7 cellular contexts compared by ENCODE assay signal in the genomic region with DNA sequence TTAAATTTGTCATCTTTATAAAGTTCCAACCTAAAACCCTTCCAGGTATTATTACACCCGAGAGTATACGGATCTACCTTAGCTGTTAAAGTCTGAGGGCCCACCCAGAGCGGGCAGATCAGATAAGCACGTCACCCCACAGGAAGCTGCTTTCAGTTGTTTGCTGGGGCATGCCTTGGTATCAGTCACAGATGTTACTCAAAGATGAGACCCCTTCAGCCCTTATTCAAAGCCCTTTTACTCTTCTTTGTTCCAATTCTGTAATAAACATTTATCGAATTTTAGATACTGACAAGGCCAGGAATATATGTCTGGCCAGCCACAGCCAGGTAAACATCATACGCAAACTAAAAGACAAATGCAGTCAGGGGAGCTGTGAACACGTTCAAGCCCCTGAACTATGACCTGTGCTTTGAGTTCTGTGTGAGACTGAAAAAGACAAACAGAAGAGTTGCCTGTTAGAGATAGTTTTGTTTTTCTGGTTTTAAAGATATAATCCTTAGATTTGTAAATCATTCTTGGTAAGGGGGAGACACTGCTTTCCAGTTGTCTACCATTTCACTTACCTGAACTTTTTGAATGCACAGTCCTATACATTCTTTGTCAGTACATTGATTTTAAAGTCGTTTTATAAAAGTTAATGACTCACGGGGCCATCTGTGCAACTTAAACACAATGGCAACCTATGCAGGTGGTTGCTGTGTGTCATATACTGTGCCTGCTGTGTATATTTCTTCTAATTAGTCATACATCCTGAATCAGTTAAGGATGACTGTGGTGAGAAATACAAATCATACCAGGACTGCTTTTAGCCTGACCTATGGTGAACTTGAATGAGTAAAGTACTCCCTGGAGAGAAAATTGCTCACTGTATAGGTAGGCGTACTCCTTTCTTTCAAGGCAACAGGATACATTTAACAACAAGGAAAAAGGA.
A peak's percentile ranks its signal among the peaks of the same experiment; 100 is the strongest.
DNase-seq lines count a peak whose midpoint lies in the region; ATAC-seq, FAIRE-seq and TF ChIP-seq lines count a peak whose summit lies in the region.

No MANE protein-coding gene starts in this region.

- peak overlapping the region in 2 of 3 experiments; percentile 58 to 77 for H3K27ac Mint-ChIP-seq in nephron
- no peak overlapping the region for H3K27ac Mint-ChIP-seq in effector memory CD8-positive, alpha-beta T cell

- no peaks in the 10 kb centered on the region for H4K20me1 ChIP-seq in Loucy (ENCODE audit: insufficient read depth, low read length, poor library complexity, severe bottlenecking)

- H3K36me3 Mint-ChIP-seq in nephron (ENCODE audit: low read depth): peaks cover 4% of the 10 kb centered on the region
- no peaks in the 10 kb centered on the region for H3K36me3 Mint-ChIP-seq in effector memory CD8-positive, alpha-beta T cell (ENCODE audit: insufficient read depth)

- peak; percentile 98 for ATAC-seq in GM18508 (IDR thresholded peaks at IDR 0.05; ENCODE audit: insufficient read depth, unreplicated experiment)
- ATAC-seq in effector memory CD8-positive, alpha-beta T cell (replicated peaks): no peak

- H3K9me3 Mint-ChIP-seq in nephron: peaks cover 8% of the 10 kb centered on the region
- H3K9me3 Mint-ChIP-seq in effector memory CD8-positive, alpha-beta T cell: peaks cover 3 to 8% of the 10 kb centered on the region in 2 donors

- H3K27me3 ChIP-seq in Loucy (ENCODE audit: insufficient read depth, low read length, poor library complexity, severe bottlenecking): no peaks in the 10 kb centered on the region

- peaks cover 3% of the 10 kb centered on the region for H3K4me1 Mint-ChIP-seq in nephron
- H3K4me1 Mint-ChIP-seq in effector memory CD8-positive, alpha-beta T cell (ENCODE audit: low read depth in 2 of 2): no peaks in the 10 kb centered on the region

- peak; percentile 39 for DNase-seq in H54 (ENCODE audit: insufficient read length, low spot score)
- DNase-seq in amniotic stem cell (lab: John Stamatoyannopoulos, UW): peak; percentile 73
- DNase-seq in effector memory CD8-positive, alpha-beta T cell: no peak
- DNase-seq in activated effector memory CD4-positive, alpha-beta T cell treated with anti-CD3 and anti-CD28 coated beads, Interleukin-2, amount 50 U/mL, for 16 hours: no peak

- H3K4me2 ChIP-seq in Loucy (ENCODE audit: low read depth, low read length, poor library complexity, severe bottlenecking): peak overlapping the region; percentile 82

- H2AFZ ChIP-seq in Loucy (ENCODE audit: low read length): peak overlapping the region; percentile 21; the same call in 1 of the 2 replicates

- H3K9me3 ChIP-seq in Loucy (ENCODE audit: insufficient read depth, low read depth, low read length): peaks cover 13% of the 10 kb centered on the region

- H3K4me3 Mint-ChIP-seq in nephron: no peak overlapping the region
- no peak overlapping the region for H3K4me3 Mint-ChIP-seq in effector memory CD8-positive, alpha-beta T cell

- no peak for TF ChIP-seq POLR2A in H54 (IDR thresholded peaks at IDR 0.05; ENCODE audit: low read depth, low read length)

- H3K36me3 ChIP-seq in Loucy (ENCODE audit: insufficient read depth, low read length): no peaks in the 10 kb centered on the region

- peak; percentile 98 for FAIRE-seq in H54 (lab: Jason Lieb, UNC)

- H3K9ac ChIP-seq in Loucy (ENCODE audit: low read depth, low read length, poor library complexity, severe bottlenecking): peak overlapping the region; percentile 84

- no peaks in the 10 kb centered on the region for H3K27me3 Mint-ChIP-seq in nephron (ENCODE audit: low read depth)
- peaks cover 3 to 20% of the 10 kb centered on the region in 2 donors for H3K27me3 Mint-ChIP-seq in effector memory CD8-positive, alpha-beta T cell

- peaks cover 10% of the 10 kb centered on the region for H3F3A ChIP-seq in Loucy (ENCODE audit: low read depth)

- TF ChIP-seq CTCF in Loucy (conservative IDR thresholded peaks at IDR 0.05; ENCODE audit: low read length): no peak
- TF ChIP-seq CTCF in nephron (IDR thresholded peaks at IDR 0.05; ENCODE audit: unreplicated experiment in 3 of 3): no peak

- H3K4me1 ChIP-seq in Loucy (ENCODE audit: insufficient read depth, low read length, poor library complexity, severe bottlenecking): peaks cover 63% of the 10 kb centered on the region

- no peaks in the 10 kb centered on the region for H3K9me2 ChIP-seq in Loucy (replicated peaks; ENCODE audit: low read depth, low read length)

- H3K4me3 ChIP-seq in Loucy (ENCODE audit: low read length, poor library complexity, severe bottlenecking): peak overlapping the region; percentile 68

- H3K79me2 ChIP-seq in Loucy (ENCODE audit: insufficient read depth, low read length): no peaks in the 10 kb centered on the region

Comparison
In these comparisons a context has a peak if more than half of its experiments do, and no peak if none do; other contexts are left out.
1. DNase-seq: peak in H54 (single experiment) and amniotic stem cell (single experiment); none in effector memory CD8-positive, alpha-beta T cell (0 of 3) and activated effector memory CD4-positive, alpha-beta T cell treated with anti-CD3 and anti-CD28 coated beads, Interleukin-2, amount 50 U/mL, for 16 hours (single experiment).
2. H3K27ac Mint-ChIP-seq: peak in nephron (2 of 3); none in effector memory CD8-positive, alpha-beta T cell (0 of 2).